ENCODE assay signal across 21 cellular contexts in genomic region chr12:80222261-80222660, GRCh38.
A peak's percentile ranks its signal among the peaks of the same experiment; 100 is the strongest.
DNase-seq lines count a peak whose midpoint lies in the region; ATAC-seq, FAIRE-seq and TF ChIP-seq lines count a peak whose summit lies in the region.
"Had no signal": no experiment of that assay in that cellular context is flagged by ENCODE, and none has a peak within 500 bp of the region (broad histone marks: within the 10 kb centered on the region; RNA-seq: fewer than 3 reads in every experiment).

No MANE protein-coding gene starts in this region.

- H3K27ac Mint-ChIP-seq in glutamatergic neuron (ENCODE audit: unreplicated experiment): no peak overlapping the region
- H3K27ac Mint-ChIP-seq: activated naive CD8-positive, alpha-beta T cell treated with anti-CD3 and anti-CD28 coated beads, Interleukin-2, amount 10 ng/mL, durations not matched to agents 7 days and 5 days; CD4-positive, CD25-positive, alpha-beta regulatory T cell; neural progenitor cell; WTC11 had no signal

- 45% methylated on average over 3 of the region's 3 CpGs for WGBS in right lobe of liver (ENCODE audit: insufficient coverage, low coverage, low lambda C conversion rate, missing lambda C conversion rate)
- WGBS in HepG2 (ENCODE audit: low lambda C conversion rate): 17% methylated on average over 3 of the region's 3 CpGs
- WGBS in GM12878 (ENCODE audit: insufficient coverage, insufficient replicate concordance, low lambda C conversion rate, missing lambda C conversion rate): 31% methylated on average over 3 of the region's 3 CpGs
- WGBS in aorta, 2 donors: 63 to 65% methylated on average over 3 of the region's 3 CpGs

- H3K9me3 Mint-ChIP-seq in glutamatergic neuron (ENCODE audit: unreplicated experiment): peaks cover 2% of the 10 kb centered on the region
- H3K9me3 Mint-ChIP-seq: activated naive CD8-positive, alpha-beta T cell treated with anti-CD3 and anti-CD28 coated beads, Interleukin-2, amount 10 ng/mL, durations not matched to agents 7 days and 5 days; neural progenitor cell; WTC11 had no signal

- in situ Hi-C loops in HepG2 (cut with HindIII; ENCODE audit: extremely low pct_ligation_motif_present, low pct_unique_long_range_greater_than_20kb): no loop called here
- in situ Hi-C loops in GM12878 (cut with MboI): no loop called here

- H3K79me2 ChIP-seq in HepG2 (ENCODE audit: insufficient read depth, low read length) (no peaks in the 10 kb centered on the region), GM12878 (ENCODE audit: control insufficient read depth, insufficient read depth, low read length) (no peaks in the 10 kb centered on the region)

- TF ChIP-seq POLR2A in right lobe of liver (IDR thresholded peaks at IDR 0.05): no peak
- TF ChIP-seq POLR2A in HepG2 (IDR thresholded peaks at IDR 0.05; ENCODE audit: insufficient read depth in 1 of 2, low read depth in 2 of 2, low read length in 2 of 2): no peak
- no peak for TF ChIP-seq POLR2A in GM12878 (IDR thresholded peaks at IDR 0.05; ENCODE audit: low read depth, low read length)

- CTCF ChIA-PET in HepG2 (lab: Yijun Ruan, JAX; ENCODE audit: low intra/inter-chr PET ratio, low total read pairs) (no interaction called here), GM12878 (lab: Yijun Ruan, JAX) (interaction anchor here (0.5 to 1.2 kb wide), 2 partner anchors 48 to 926 kb away, joined by 3 to 4 read pairs; no protein-coding TSS in a partner anchor)

- DNase-seq in right lobe of liver (no peak), HepG2 (ENCODE audit: low spot score) (no peak), GM12878 (ENCODE audit: low read depth, low spot score) (no peak), NCI-H2196 treated with DMSO at 0.1 percent for 48 hours (lab: John Stamatoyannopoulos, UW; ENCODE audit: unreplicated experiment) (no peak), aorta (no peak), hypothalamus (lab: John Stamatoyannopoulos, UW) (no peak), glutamatergic neuron (no peak)
- DNase-seq: activated naive CD8-positive, alpha-beta T cell treated with anti-CD3 and anti-CD28 coated beads, Interleukin-2, amount 10 ng/mL, durations not matched to agents 7 days and 5 days; caudate nucleus; CD4-positive, CD25-positive, alpha-beta regulatory T cell; DMS79; effector memory CD4-positive, alpha-beta T cell; left cardiac atrium; midbrain; NCI-H1417 treated with DMSO at 0.1 percent for 48 hours; stimulated activated naive CD4-positive, alpha-beta T cell; transverse colon had no signal

- RAD21 ChIA-PET in GM12878 (lab: Charles Lee; ENCODE audit: unreplicated experiment): no interaction called here

- TF ChIP-seq RAD21 in HepG2 (CRISPR knock-in tag; IDR thresholded peaks at IDR 0.05) (no peak), GM12878 (IDR thresholded peaks at IDR 0.05; ENCODE audit: insufficient read depth, low read depth, low read length) (no peak)

- H3K27ac ChIP-seq in right lobe of liver (no peak overlapping the region), HepG2 (ENCODE audit: extremely low read length, insufficient read depth, low read length) (no peak overlapping the region), GM12878 (ENCODE audit: control insufficient read depth, insufficient read depth) (no peak overlapping the region), aorta (ENCODE audit: low read depth in 1 of 2, low read length in 2 of 2) (no peak overlapping the region)
- H3K27ac ChIP-seq: neural progenitor cell, transverse colon had no signal

- H3K9ac ChIP-seq in HepG2 (ENCODE audit: insufficient read depth, low read depth, low read length) (no peak overlapping the region), GM12878 (ENCODE audit: control insufficient read depth, insufficient read depth, low read length) (no peak overlapping the region)
- H3K9ac ChIP-seq: neural progenitor cell had no signal

- POLR2A ChIA-PET in HepG2 (lab: Yijun Ruan, JAX): no interaction called here
- POLR2A ChIA-PET in GM12878 (lab: Charles Lee): no interaction called here

- H3K36me3 Mint-ChIP-seq in glutamatergic neuron (ENCODE audit: unreplicated experiment): no peaks in the 10 kb centered on the region
- H3K36me3 Mint-ChIP-seq: activated naive CD8-positive, alpha-beta T cell treated with anti-CD3 and anti-CD28 coated beads, Interleukin-2, amount 10 ng/mL, durations not matched to agents 7 days and 5 days; CD4-positive, CD25-positive, alpha-beta regulatory T cell; neural progenitor cell; WTC11 had no signal

- SMC1A ChIA-PET in GM12878 (lab: Charles Lee; ENCODE audit: uncharacterized antibody, unreplicated experiment): no interaction called here

- H3K27me3 ChIP-seq in right lobe of liver (no peaks in the 10 kb centered on the region), HepG2 (ENCODE audit: control insufficient read depth in 1 of 2, insufficient read depth in 2 of 2, low read length in 2 of 2) (no peaks in the 10 kb centered on the region), GM12878 (replicated peaks in 1 of 2; ENCODE audit: control insufficient read depth in 2 of 2, insufficient read depth in 2 of 2, low read length in 1 of 2) (no peaks in the 10 kb centered on the region), aorta (ENCODE audit: control insufficient read depth in 1 of 2, insufficient read depth in 2 of 2, low read length in 1 of 2) (no peaks in the 10 kb centered on the region)
- H3K27me3 ChIP-seq: neural progenitor cell, transverse colon had no signal

- no peaks in the 10 kb centered on the region for H3K27me3 Mint-ChIP-seq in glutamatergic neuron (ENCODE audit: unreplicated experiment)
- H3K27me3 Mint-ChIP-seq: CD4-positive, CD25-positive, alpha-beta regulatory T cell had no signal

- H3K4me3 ChIP-seq in right lobe of liver (no peak overlapping the region), HepG2 (replicated peaks in 1 of 3; ENCODE audit: insufficient read depth in 1 of 3, low read depth in 2 of 3, low read length in 3 of 3) (no peak overlapping the region), GM12878 (no peak overlapping the region), aorta (ENCODE audit: low read length in 2 of 2) (no peak overlapping the region)
- H3K4me3 ChIP-seq: neural progenitor cell, transverse colon had no signal

- H3K4me1 Mint-ChIP-seq in glutamatergic neuron (ENCODE audit: low read depth, unreplicated experiment): peaks cover 12% of the 10 kb centered on the region
- H3K4me1 Mint-ChIP-seq: CD4-positive, CD25-positive, alpha-beta regulatory T cell had no signal

- H3K9me3 ChIP-seq in right lobe of liver (no peaks in the 10 kb centered on the region), HepG2 (ENCODE audit: low read length) (no peaks in the 10 kb centered on the region), GM12878 (replicated peaks; ENCODE audit: control insufficient read depth, insufficient read depth, low read length) (no peaks in the 10 kb centered on the region), aorta (ENCODE audit: control insufficient read depth, low read length) (no peaks in the 10 kb centered on the region)
- H3K9me3 ChIP-seq: transverse colon had no signal

- H3K4me1 ChIP-seq in right lobe of liver (no peaks in the 10 kb centered on the region), HepG2 (ENCODE audit: insufficient read depth, low read length) (peaks cover 23% of the 10 kb centered on the region), GM12878 (ENCODE audit: control insufficient read depth, insufficient read depth, low read length) (peaks cover 20% of the 10 kb centered on the region), aorta (ENCODE audit: control insufficient read depth in 1 of 2, insufficient read depth in 2 of 2, low read length in 2 of 2) (no peaks in the 10 kb centered on the region)

- peak in 3 of 4 donors; percentile 29 to 66 (median 63) for ATAC-seq in right lobe of liver
- ATAC-seq in HepG2: no peak
- peak; percentile 59 for ATAC-seq in HG03175 (IDR thresholded peaks at IDR 0.05; ENCODE audit: unreplicated experiment)
- ATAC-seq in GM12878: peak; percentile 53
- no peak for ATAC-seq in aorta (ENCODE audit: low FRiP score)
- ATAC-seq: left cardiac atrium, WTC11 had no signal

- H3K36me3 ChIP-seq in right lobe of liver (no peaks in the 10 kb centered on the region), HepG2 (replicated peaks in 1 of 2; ENCODE audit: control insufficient read depth in 1 of 2, insufficient read depth in 2 of 2, low read length in 2 of 2) (no peaks in the 10 kb centered on the region), GM12878 (ENCODE audit: control insufficient read depth in 2 of 2, insufficient read depth in 2 of 2, low read length in 1 of 2) (no peaks in the 10 kb centered on the region), aorta (ENCODE audit: control insufficient read depth in 1 of 2, insufficient read depth in 2 of 2, low read length in 1 of 2) (no peaks in the 10 kb centered on the region)
- H3K36me3 ChIP-seq: neural progenitor cell, transverse colon had no signal

- TF ChIP-seq CTCF in right lobe of liver (IDR thresholded peaks at IDR 0.05): no peak
- TF ChIP-seq CTCF in HepG2 (CRISPR knock-in tag; IDR thresholded peaks at IDR 0.05): no peak
- TF ChIP-seq CTCF in GM12878 (IDR thresholded peaks at IDR 0.05 in 2 of 3, conservative IDR thresholded peaks at IDR 0.05 in 1 of 3; ENCODE audit: control insufficient read depth in 2 of 3, extremely low read depth in 1 of 3, insufficient read depth in 1 of 3, low read depth in 3 of 3, low read length in 3 of 3): no peak
- TF ChIP-seq CTCF in glutamatergic neuron (IDR thresholded peaks at IDR 0.05; ENCODE audit: partially characterized antibody, unreplicated experiment): no peak

- H3K4me2 ChIP-seq in HepG2 (ENCODE audit: low read depth, low read length): no peak overlapping the region
- no peak overlapping the region for H3K4me2 ChIP-seq in GM12878 (ENCODE audit: control insufficient read depth, insufficient read depth)
- H3K4me2 ChIP-seq: neural progenitor cell had no signal

- H2AFZ ChIP-seq in HepG2 (ENCODE audit: low read length) (no peak overlapping the region), GM12878 (ENCODE audit: control insufficient read depth, low read depth, low read length) (no peak overlapping the region; the same call in 1 of the 2 replicates)
- H2AFZ ChIP-seq: neural progenitor cell had no signal

- H4K20me1 ChIP-seq in HepG2 (ENCODE audit: insufficient read depth, low read length): no peaks in the 10 kb centered on the region
- no peaks in the 10 kb centered on the region for H4K20me1 ChIP-seq in GM12878 (ENCODE audit: control insufficient read depth, insufficient read depth)

- no peak for TF ChIP-seq EP300 in HepG2 (IDR thresholded peaks at IDR 0.05; ENCODE audit: low read depth in 2 of 2, low read length in 2 of 2)
- TF ChIP-seq EP300 in HepG2 (CRISPR knock-in tag; IDR thresholded peaks at IDR 0.05; ENCODE audit: borderline replicate concordance): no peak
- TF ChIP-seq EP300 in GM12878 (IDR thresholded peaks at IDR 0.05; ENCODE audit: borderline replicate concordance in 1 of 2, control insufficient read depth in 1 of 2, low read depth in 2 of 2, low read length in 2 of 2): no peak

- no peak overlapping the region for H3K4me3 Mint-ChIP-seq in glutamatergic neuron (ENCODE audit: unreplicated experiment)
- H3K4me3 Mint-ChIP-seq: activated naive CD8-positive, alpha-beta T cell treated with anti-CD3 and anti-CD28 coated beads, Interleukin-2, amount 10 ng/mL, durations not matched to agents 7 days and 5 days; CD4-positive, CD25-positive, alpha-beta regulatory T cell; neural progenitor cell; WTC11 had no signal

- BruUV-seq in HepG2 (replicated peaks; lab: Mats Ljungman, UMichigan) (no TSS peak), GM12878 (replicated peaks; lab: Mats Ljungman, UMichigan) (no TSS peak)

- intact Hi-C loops in right lobe of liver (cut with DNase I): no loop called here
- intact Hi-C loops in HepG2 (cut with micrococcal nuclease; ENCODE audit: unreplicated experiment): no loop called here
- intact Hi-C loops in GM12878 (cut with micrococcal nuclease; ENCODE audit: unreplicated experiment): no loop called here
- intact Hi-C loops in aorta (cut with DNase I): no loop called here

- FAIRE-seq in HepG2 (lab: Jason Lieb, UNC) (no peak), GM12878 (lab: Jason Lieb, UNC) (no peak)
- FAIRE-seq: A204.1 had no signal

Comparison
In these comparisons a context has a peak if more than half of its experiments do, and no peak if none do; other contexts are left out.
1. ATAC-seq: peak in right lobe of liver (3 of 4), HG03175 (single experiment) and GM12878 (single experiment); none in HepG2 (single experiment) and aorta (single experiment).